ENCODE assay signal across 1 cellular context in genomic region chr7:1560620-1561031, GRCh38.
TF ChIP-seq lines count a peak whose summit lies in the region.

No MANE protein-coding gene starts in this region.

TF ChIP-seq in SK-N-SH, 30 proteins besides CTCF, POLR2A, EP300 and RAD21 (continued from another document):
- no peak for TF ChIP-seq ZBTB33 (IDR thresholded peaks at IDR 0.05; ENCODE audit: borderline replicate concordance, low read depth)
- no peak for TF ChIP-seq YY1 (IDR thresholded peaks at IDR 0.05; ENCODE audit: low read depth)
TF ChIP-seq in SK-N-SH: peak in this region for 0.
